Comparison of ENCODE assay signal across 23 cellular contexts in the genomic region with DNA sequence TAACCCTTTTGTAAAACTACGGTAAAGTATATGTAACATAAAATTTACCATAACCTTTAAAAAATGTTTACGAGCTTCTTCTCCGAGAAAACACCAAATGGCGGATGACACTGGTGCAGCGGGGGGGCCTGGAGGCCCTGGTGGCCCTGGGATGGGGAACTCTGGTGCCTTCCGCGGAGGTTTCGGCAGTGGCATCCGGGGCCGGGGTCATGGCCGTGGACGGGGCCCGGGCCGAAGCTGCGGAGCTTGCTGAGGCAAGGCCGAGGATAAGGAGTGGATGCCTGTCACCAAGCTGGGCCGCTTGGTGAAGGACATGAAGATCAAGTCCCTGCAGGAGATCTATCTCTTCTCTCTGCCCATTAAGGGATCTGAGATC.
"Had no signal": no experiment of that assay in that cellular context is flagged by ENCODE, and none has a peak within 500 bp of the region (broad histone marks: within the 10 kb centered on the region; RNA-seq: fewer than 3 reads in every experiment).

No MANE protein-coding gene starts in this region.

- H3K9me3 Mint-ChIP-seq: IgD-negative memory B cell had no signal

- DNase-seq: Kasumi-1; MM.1S; MV-4-11; NCI-H1048; NCI-H1105; NCI-H1417; NCI-H1436 treated with DMSO at 0.1 percent for 48 hours; NCI-H1694; NCI-H187 treated with DMSO at 0.1 percent for 48 hours; NCI-H2081; NCI-H2107; NCI-H2227 treated with DMSO at 0.1 percent for 48 hours; NCI-H524 treated with DMSO at 0.1 percent for 48 hours; NCI-H774; NK-92 treated with Interleukin-12 subunit alpha and Interleukin-12 subunit beta, amount 100 ng/mL, for 24 hours; PC-3; SHP77 treated with DMSO at 0.1 percent for 48 hours; SK-N-SH; SW 1271 had no signal

- H3K27me3 Mint-ChIP-seq: IgD-negative memory B cell had no signal

- ATAC-seq: K562, Panc1, PC-3, Right ventricle myocardium inferior had no signal

- H3K36me3 Mint-ChIP-seq: IgD-negative memory B cell had no signal
